In the genomic region with DNA sequence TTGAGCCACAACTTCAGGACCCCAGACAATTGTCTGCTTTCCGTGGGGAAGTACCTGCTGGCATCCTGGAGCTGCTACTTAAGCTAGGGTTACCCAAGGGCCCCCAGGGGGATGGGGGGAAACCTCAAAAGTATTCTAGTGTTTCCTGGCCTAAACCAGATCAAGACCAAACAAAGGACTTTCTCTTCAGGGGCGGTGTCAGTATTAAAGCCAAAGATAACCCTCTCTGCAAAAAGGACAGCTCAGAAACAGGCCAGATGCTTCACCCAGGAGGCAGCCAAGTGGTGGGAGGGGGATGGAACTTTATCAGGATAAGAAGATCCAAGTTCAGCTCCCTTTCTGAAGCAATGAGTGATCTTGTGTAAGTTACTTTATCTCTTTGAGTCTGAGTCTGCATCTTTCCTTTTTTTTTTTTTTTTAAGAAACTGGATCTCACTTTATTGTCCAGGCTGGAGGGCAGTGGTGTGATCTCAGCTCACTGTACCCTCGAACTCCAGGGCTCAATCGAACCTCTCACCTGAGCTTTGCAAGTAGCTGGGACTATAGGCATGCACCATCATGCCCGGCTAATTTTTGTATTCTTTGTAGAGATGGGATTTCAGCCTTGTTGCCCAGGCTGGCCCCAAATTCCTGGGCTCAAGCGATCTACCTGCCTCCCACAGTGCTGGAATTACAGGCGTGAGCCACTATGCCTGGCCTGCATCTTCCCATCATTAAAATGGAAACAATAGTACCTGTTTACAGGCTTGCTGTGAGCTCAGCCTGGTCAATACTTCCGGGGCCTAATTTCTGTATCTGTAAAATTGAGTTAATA, we compare ENCODE assay signal across 20 cellular contexts.
A peak's percentile ranks its signal among the peaks of the same experiment; 100 is the strongest.
DNase-seq lines count a peak whose midpoint lies in the region; ATAC-seq and TF ChIP-seq lines count a peak whose summit lies in the region.
"Had no signal": no experiment of that assay in that cellular context is flagged by ENCODE, and none has a peak within 500 bp of the region (broad histone marks: within the 10 kb centered on the region; RNA-seq: fewer than 3 reads in every experiment).

No MANE protein-coding gene starts in this region.

- H3K56ac ChIP-seq in mesendoderm (ENCODE audit: low read length): no peak overlapping the region

- H3K9me3 Mint-ChIP-seq in activated T-helper 2 cell treated with anti-CD3 and anti-CD28 coated beads, Interferon-gamma antibody, Interleukin-2, Interleukin-4, amounts not matched to agents 10 μg/mL and 5 μg/mL and 100 μg/mL, durations not matched to agents 14 hours and 24 hours and 36 hours: peaks cover 25% of the 10 kb centered on the region
- peaks cover 3% of the 10 kb centered on the region for H3K9me3 Mint-ChIP-seq in activated CD4-positive, alpha-beta T cell treated with anti-CD3 and anti-CD28 coated beads, Interleukin-2, amount 10 ng/mL, durations not matched to agents 7 days and 5 days
- H3K9me3 Mint-ChIP-seq: natural killer cell had no signal

- no peaks in the 10 kb centered on the region for H3K36me3 ChIP-seq in BLaER1 treated with 17β-estradiol and CSF1 and Interleukin-3, amounts not matched to agents 10 nM and 100 nM
- H3K36me3 ChIP-seq in esophagus squamous epithelium: no peaks in the 10 kb centered on the region
- H3K36me3 ChIP-seq in mesendoderm (ENCODE audit: control insufficient read depth, insufficient read depth, low read length): no peaks in the 10 kb centered on the region

- no peak for TF ChIP-seq POLR2A in esophagus squamous epithelium (IDR thresholded peaks at IDR 0.05)

- no peaks in the 10 kb centered on the region for H3K4me1 Mint-ChIP-seq in activated T-helper 2 cell treated with anti-CD3 and anti-CD28 coated beads, Interferon-gamma antibody, Interleukin-2, Interleukin-4, amounts not matched to agents 10 μg/mL and 5 μg/mL and 100 μg/mL, durations not matched to agents 14 hours and 24 hours and 36 hours (ENCODE audit: low read depth)
- no peaks in the 10 kb centered on the region for H3K4me1 Mint-ChIP-seq in activated CD4-positive, alpha-beta T cell treated with anti-CD3 and anti-CD28 coated beads, Interleukin-2, amount 10 ng/mL, durations not matched to agents 7 days and 5 days
- H3K4me1 Mint-ChIP-seq: natural killer cell had no signal

- no peak overlapping the region for H4K8ac ChIP-seq in mesendoderm (ENCODE audit: low read depth, low read length)

- no peak overlapping the region for H3K18ac ChIP-seq in mesendoderm (ENCODE audit: low read length)

- intact Hi-C loops in esophagus squamous epithelium (cut with DNase I): no loop called here
- intact Hi-C loops in activated T-helper 2 cell treated with anti-CD3 and anti-CD28 coated beads, Interferon-gamma antibody, Interleukin-2, Interleukin-4, amounts not matched to agents 10 μg/mL and 5 μg/mL and 100 μg/mL, durations not matched to agents 14 hours and 24 hours and 36 hours (cut with micrococcal nuclease): no loop called here

- WGBS in esophagus squamous epithelium, 2 donors: 40 to 56% methylated on average over 5 to 7 of the region's 8 CpGs
- no CpG with 5 or more reads among the region's 8 CpGs for WGBS in mesendoderm (ENCODE audit: extremely low coverage, insufficient coverage, low lambda C conversion rate)

- POLR2A ChIA-PET in activated CD4-positive, alpha-beta T cell treated with anti-CD3 and anti-CD28 coated beads, Interleukin-2, amount 10 ng/mL, durations not matched to agents 7 days and 5 days (lab: Charles Lee): interaction anchor here (0.7 kb wide), 1 partner anchor 707 kb away, joined by 9 read pairs; no protein-coding TSS in a partner anchor

- peak overlapping the region in 9 of 11 experiments; percentile 44 to 73 (median 64); a peak in 18 of 22 replicates for H3K4me2 ChIP-seq in BLaER1 treated with 17β-estradiol and CSF1 and Interleukin-3, amounts not matched to agents 10 nM and 100 nM
- H3K4me2 ChIP-seq in mesendoderm (ENCODE audit: low read length): no peak overlapping the region

- no peak for ATAC-seq in GM19455 (IDR thresholded peaks at IDR 0.05; ENCODE audit: unreplicated experiment)
- ATAC-seq: activated CD4-positive, CD25-positive, alpha-beta regulatory T cell treated with anti-CD3 and anti-CD28 coated beads, Interleukin-2, amount 50 U/mL, for 24 hours; CD8-positive, alpha-beta T cell; natural killer cell had no signal

- CTCF ChIA-PET in activated CD4-positive, alpha-beta T cell treated with anti-CD3 and anti-CD28 coated beads, Interleukin-2, amount 10 ng/mL, durations not matched to agents 7 days and 5 days (lab: Charles Lee): no interaction called here

- no peak for TF ChIP-seq CTCF in esophagus squamous epithelium (IDR thresholded peaks at IDR 0.05)

- H3K27ac ChIP-seq in BLaER1 treated with 17β-estradiol and CSF1 and Interleukin-3, amounts not matched to agents 10 nM and 100 nM: no peak overlapping the region
- peak overlapping the region in 3 of 4 donors; percentile 41 to 84 (median 68) for H3K27ac ChIP-seq in esophagus squamous epithelium
- H3K27ac ChIP-seq in mesendoderm (ENCODE audit: low read depth, low read length): no peak overlapping the region

- no peaks in the 10 kb centered on the region for H4K20me1 ChIP-seq in BLaER1 treated with 17β-estradiol and CSF1 and Interleukin-3, amounts not matched to agents 10 nM and 100 nM

- H3K79me2 ChIP-seq in mesendoderm (ENCODE audit: control insufficient read depth, insufficient read depth, low read length): no peaks in the 10 kb centered on the region

- H3K27ac Mint-ChIP-seq in activated T-helper 2 cell treated with anti-CD3 and anti-CD28 coated beads, Interferon-gamma antibody, Interleukin-2, Interleukin-4, amounts not matched to agents 10 μg/mL and 5 μg/mL and 100 μg/mL, durations not matched to agents 14 hours and 24 hours and 36 hours: no peak overlapping the region
- no peak overlapping the region for H3K27ac Mint-ChIP-seq in activated CD4-positive, alpha-beta T cell treated with anti-CD3 and anti-CD28 coated beads, Interleukin-2, amount 10 ng/mL, durations not matched to agents 7 days and 5 days
- H3K27ac Mint-ChIP-seq: CD8-positive, alpha-beta T cell; IgD-negative memory B cell; natural killer cell had no signal

- no peak overlapping the region for H3K23ac ChIP-seq in mesendoderm (ENCODE audit: low read length)

- in situ Hi-C loops in SK-MEL-5 (cut with HindIII; ENCODE audit: low pct_unique_long_range_greater_than_20kb, low sequenced_read_pairs): no loop called here

- H3K4me3 Mint-ChIP-seq in activated T-helper 2 cell treated with anti-CD3 and anti-CD28 coated beads, Interferon-gamma antibody, Interleukin-2, Interleukin-4, amounts not matched to agents 10 μg/mL and 5 μg/mL and 100 μg/mL, durations not matched to agents 14 hours and 24 hours and 36 hours (ENCODE audit: low read depth): no peak overlapping the region
- no peak overlapping the region for H3K4me3 Mint-ChIP-seq in activated CD4-positive, alpha-beta T cell treated with anti-CD3 and anti-CD28 coated beads, Interleukin-2, amount 10 ng/mL, durations not matched to agents 7 days and 5 days
- H3K4me3 Mint-ChIP-seq: CD8-positive, alpha-beta T cell; IgD-negative memory B cell; natural killer cell had no signal

- H3K9me3 ChIP-seq in BLaER1 treated with 17β-estradiol and CSF1 and Interleukin-3, amounts not matched to agents 10 nM and 100 nM (replicated peaks in 1 of 11): no peaks in the 10 kb centered on the region
- H3K9me3 ChIP-seq in esophagus squamous epithelium: no peaks in the 10 kb centered on the region

- H3K4me1 ChIP-seq in BLaER1 treated with 17β-estradiol and CSF1 and Interleukin-3, amounts not matched to agents 10 nM and 100 nM: peaks cover 0 to 17% (median 14%) of the 10 kb centered on the region in 10 experiments; a peak in 15 of 20 replicates
- peaks cover 0 to 18% (median 8%) of the 10 kb centered on the region in 3 donors for H3K4me1 ChIP-seq in esophagus squamous epithelium
- no peaks in the 10 kb centered on the region for H3K4me1 ChIP-seq in mesendoderm (ENCODE audit: control insufficient read depth, low read depth, low read length)

- H2BK120ac ChIP-seq in mesendoderm (ENCODE audit: low read depth, low read length): no peak overlapping the region

- no peak overlapping the region for H3K4me3 ChIP-seq in BLaER1 treated with 17β-estradiol and CSF1 and Interleukin-3, amounts not matched to agents 10 nM and 100 nM
- H3K4me3 ChIP-seq in esophagus squamous epithelium (no peak overlapping the region), mesendoderm (ENCODE audit: low read length) (no peak overlapping the region)

- no peak overlapping the region for H2BK15ac ChIP-seq in mesendoderm (replicated peaks; ENCODE audit: low read depth)

- DNase-seq in SK-MEL-5 (ENCODE audit: low read depth, low spot score) (peak; percentile 6), esophagus squamous epithelium (lab: John Stamatoyannopoulos, UW) (no peak), mesendoderm (peak; percentile 26), DMS53 treated with DMSO at 0.1 percent for 48 hours (lab: John Stamatoyannopoulos, UW; ENCODE audit: unreplicated experiment) (no peak)
- no peak for DNase-seq in activated T-helper 2 cell treated with anti-CD3 and anti-CD28 coated beads, Interferon-gamma antibody, Interleukin-2, Interleukin-4, amounts not matched to agents 10 μg/mL and 5 μg/mL and 100 μg/mL, durations not matched to agents 14 hours and 24 hours and 36 hours (ENCODE audit: low spot score)
- DNase-seq in activated CD4-positive, alpha-beta T cell treated with anti-CD3 and anti-CD28 coated beads, Interleukin-2, amount 10 ng/mL, durations not matched to agents 7 days and 5 days: no peak
- DNase-seq: ACHN; activated naive CD4-positive, alpha-beta T cell treated with anti-CD3 and anti-CD28 coated beads, Interleukin-2, amount 50 U/mL, for 16 hours; CD8-positive, alpha-beta T cell; natural killer cell; NCI-H2029; NCI-H526 treated with DMSO at 0.1 percent for 48 hours; RPMI8226; stimulated activated naive CD4-positive, alpha-beta T cell; T-helper 2 cell had no signal

- no peaks in the 10 kb centered on the region for H3K79me1 ChIP-seq in mesendoderm (ENCODE audit: low read length)

- no peak overlapping the region for H3K9ac ChIP-seq in BLaER1 treated with 17β-estradiol and CSF1 and Interleukin-3, amounts not matched to agents 10 nM and 100 nM
- H3K9ac ChIP-seq in mesendoderm (ENCODE audit: low read length): no peak overlapping the region

- H3K27me3 ChIP-seq in BLaER1 treated with 17β-estradiol and CSF1 and Interleukin-3, amounts not matched to agents 10 nM and 100 nM: no peaks in the 10 kb centered on the region
- H3K27me3 ChIP-seq in esophagus squamous epithelium (no peaks in the 10 kb centered on the region), mesendoderm (ENCODE audit: insufficient read depth, low read length, poor library complexity) (no peaks in the 10 kb centered on the region)

- no peak overlapping the region for H2AK5ac ChIP-seq in mesendoderm (ENCODE audit: low read length)

- H4K5ac ChIP-seq in mesendoderm (ENCODE audit: low read length): no peak overlapping the region

- no peak overlapping the region for H3K4ac ChIP-seq in mesendoderm (ENCODE audit: low read depth, low read length)

- H3K27me3 Mint-ChIP-seq in activated T-helper 2 cell treated with anti-CD3 and anti-CD28 coated beads, Interferon-gamma antibody, Interleukin-2, Interleukin-4, amounts not matched to agents 10 μg/mL and 5 μg/mL and 100 μg/mL, durations not matched to agents 14 hours and 24 hours and 36 hours (ENCODE audit: low read depth): no peaks in the 10 kb centered on the region
- H3K27me3 Mint-ChIP-seq in activated CD4-positive, alpha-beta T cell treated with anti-CD3 and anti-CD28 coated beads, Interleukin-2, amount 10 ng/mL, durations not matched to agents 7 days and 5 days: no peaks in the 10 kb centered on the region
- H3K27me3 Mint-ChIP-seq: IgD-negative memory B cell, progenitor cell of endocrine pancreas had no signal

- H2BK5ac ChIP-seq in mesendoderm (ENCODE audit: low read length): no peak overlapping the region

- no peaks in the 10 kb centered on the region for H3K36me3 Mint-ChIP-seq in activated T-helper 2 cell treated with anti-CD3 and anti-CD28 coated beads, Interferon-gamma antibody, Interleukin-2, Interleukin-4, amounts not matched to agents 10 μg/mL and 5 μg/mL and 100 μg/mL, durations not matched to agents 14 hours and 24 hours and 36 hours (ENCODE audit: low read depth)
- H3K36me3 Mint-ChIP-seq in activated CD4-positive, alpha-beta T cell treated with anti-CD3 and anti-CD28 coated beads, Interleukin-2, amount 10 ng/mL, durations not matched to agents 7 days and 5 days (ENCODE audit: low read depth): no peaks in the 10 kb centered on the region
- H3K36me3 Mint-ChIP-seq: CD8-positive, alpha-beta T cell; natural killer cell had no signal

Comparison
In these comparisons a context has a peak if more than half of its experiments do, and no peak if none do; other contexts are left out.
1. H3K27ac ChIP-seq: peak in esophagus squamous epithelium (3 of 4); none in BLaER1 treated with 17β-estradiol and CSF1 and Interleukin-3, amounts not matched to agents 10 nM and 100 nM (0 of 11) and mesendoderm (single experiment).
2. DNase-seq: peak in SK-MEL-5 (single experiment) and mesendoderm (single experiment); none in esophagus squamous epithelium (single experiment), activated T-helper 2 cell treated with anti-CD3 and anti-CD28 coated beads, Interferon-gamma antibody, Interleukin-2, Interleukin-4, amounts not matched to agents 10 μg/mL and 5 μg/mL and 100 μg/mL, durations not matched to agents 14 hours and 24 hours and 36 hours (single experiment), DMS53 treated with DMSO at 0.1 percent for 48 hours (single experiment) and activated CD4-positive, alpha-beta T cell treated with anti-CD3 and anti-CD28 coated beads, Interleukin-2, amount 10 ng/mL, durations not matched to agents 7 days and 5 days (single experiment).